In genomic region chr12:87428701-87429277, GRCh38 we compare ENCODE assay signal across 18 cellular contexts.
A peak's percentile ranks its signal among the peaks of the same experiment; 100 is the strongest.
DNase-seq lines count a peak whose midpoint lies in the region; ATAC-seq and TF ChIP-seq lines count a peak whose summit lies in the region.
"Had no signal": no experiment of that assay in that cellular context is flagged by ENCODE, and none has a peak within 500 bp of the region (broad histone marks: within the 10 kb centered on the region; RNA-seq: fewer than 3 reads in every experiment).

No MANE protein-coding gene starts in this region.

- no peak overlapping the region for H3K9ac ChIP-seq in colonic mucosa (ENCODE audit: low read depth in 2 of 2, low read length in 2 of 2)

- no peak overlapping the region for H3K4me3 ChIP-seq in aorta (ENCODE audit: low read length in 2 of 2)
- no peak overlapping the region for H3K4me3 ChIP-seq in esophagus muscularis mucosa
- no peak overlapping the region for H3K4me3 ChIP-seq in colonic mucosa
- H3K4me3 ChIP-seq in H7 (ENCODE audit: insufficient read depth, low read depth, low read length): no peak overlapping the region
- H3K4me3 ChIP-seq: lung had no signal

- H3K36me3 ChIP-seq in aorta (ENCODE audit: control insufficient read depth in 1 of 2, insufficient read depth in 2 of 2, low read length in 1 of 2) (no peaks in the 10 kb centered on the region), esophagus muscularis mucosa (no peaks in the 10 kb centered on the region), colonic mucosa (no peaks in the 10 kb centered on the region), H7 (replicated peaks; ENCODE audit: control insufficient read depth, insufficient read depth, low read length) (no peaks in the 10 kb centered on the region)

- peaks cover 18% of the 10 kb centered on the region for H3K9me3 Mint-ChIP-seq in chondrocyte (ENCODE audit: low read depth)

- peak; percentile 73 for ATAC-seq in aorta (ENCODE audit: low FRiP score)
- ATAC-seq: activated CD8-positive, alpha-beta T cell treated with anti-CD3 and anti-CD28 coated beads for 36 hours; stimulated activated naive CD8-positive, alpha-beta T cell treated with anti-CD3 and anti-CD28 coated beads, Interleukin-15, Interleukin-2, amounts not matched to agents 100 U/mL and 50 U/mL, for 24 hours had no signal

- peak overlapping the region in 1 of 2 donors; percentile 6 for H3K27ac ChIP-seq in aorta (ENCODE audit: low read depth in 1 of 2, low read length in 2 of 2)
- H3K27ac ChIP-seq in esophagus muscularis mucosa (replicated peaks in 1 of 4): no peak overlapping the region
- H3K27ac ChIP-seq in colonic mucosa: no peak overlapping the region

- intact Hi-C loops in aorta (cut with DNase I) (no loop called here), esophagus muscularis mucosa (cut with DNase I) (loop anchor here (5.0 kb wide), 1 partner anchor 419 kb away; no protein-coding TSS in a partner anchor), colonic mucosa (cut with DNase I) (no loop called here)

- H3K4me1 Mint-ChIP-seq in chondrocyte (ENCODE audit: low read depth): peaks cover 35% of the 10 kb centered on the region
- H3K4me1 Mint-ChIP-seq: brain, neural crest cell had no signal

- peak overlapping the region; percentile 52 for H3K27ac Mint-ChIP-seq in chondrocyte (ENCODE audit: unreplicated experiment)
- H3K27ac Mint-ChIP-seq: activated CD8-positive, alpha-beta T cell treated with anti-CD3 and anti-CD28 coated beads for 36 hours; CD4-positive, alpha-beta T cell had no signal

- no peak overlapping the region for H3K4me3 Mint-ChIP-seq in chondrocyte (ENCODE audit: unreplicated experiment)
- H3K4me3 Mint-ChIP-seq: activated CD8-positive, alpha-beta T cell treated with anti-CD3 and anti-CD28 coated beads for 36 hours; brain; CD4-positive, alpha-beta T cell; neural crest cell had no signal

- H3K9me3 ChIP-seq in aorta (ENCODE audit: control insufficient read depth, low read length): peaks cover 2% of the 10 kb centered on the region
- no peaks in the 10 kb centered on the region for H3K9me3 ChIP-seq in esophagus muscularis mucosa
- no peaks in the 10 kb centered on the region for H3K9me3 ChIP-seq in colonic mucosa

- H3K27me3 Mint-ChIP-seq in chondrocyte (ENCODE audit: low read depth): no peaks in the 10 kb centered on the region
- H3K27me3 Mint-ChIP-seq: activated CD8-positive, alpha-beta T cell treated with anti-CD3 and anti-CD28 coated beads for 36 hours; CD4-positive, alpha-beta T cell had no signal

- peaks cover 0 to 2% of the 10 kb centered on the region in 2 donors for H3K4me1 ChIP-seq in aorta (ENCODE audit: control insufficient read depth in 1 of 2, insufficient read depth in 2 of 2, low read length in 2 of 2)
- H3K4me1 ChIP-seq in esophagus muscularis mucosa: no peaks in the 10 kb centered on the region
- H3K4me1 ChIP-seq in colonic mucosa: no peaks in the 10 kb centered on the region

- TF ChIP-seq CTCF in chondrocyte (IDR thresholded peaks at IDR 0.05) (no peak), esophagus muscularis mucosa (IDR thresholded peaks at IDR 0.05) (no peak), colonic mucosa (IDR thresholded peaks at IDR 0.05) (no peak)

- WGBS in aorta, 2 donors: 39 to 79% methylated on average over 1 of the region's 1 CpG
- 77% methylated on average over 1 of the region's 1 CpG for WGBS in esophagus muscularis mucosa

- TF ChIP-seq EP300 in esophagus muscularis mucosa (IDR thresholded peaks at IDR 0.05): no peak

- peaks cover 4% of the 10 kb centered on the region for H3K36me3 Mint-ChIP-seq in chondrocyte (ENCODE audit: low read depth)
- H3K36me3 Mint-ChIP-seq: brain had no signal

- TF ChIP-seq POLR2A in esophagus muscularis mucosa (IDR thresholded peaks at IDR 0.05; ENCODE audit: low read depth): no peak

- DNase-seq in NCI-H446 (lab: John Stamatoyannopoulos, UW) (peak; percentile 64 to 74), chondrocyte (ENCODE audit: low spot score) (no peak), hepatic stellate cell (ENCODE audit: low spot score) (peak; percentile 6), aorta (peak in 1 of 2 donors; percentile 51), esophagus muscularis mucosa (ENCODE audit: extremely low spot score) (no peak), colonic mucosa (no peak), H7 (no peak)
- DNase-seq: activated CD8-positive, alpha-beta T cell treated with anti-CD3 and anti-CD28 coated beads for 36 hours; activated effector memory CD4-positive, alpha-beta T cell treated with Interleukin-2 at 50 U/mL for 16 hours; CD4-positive, alpha-beta T cell; KBM-7; NCI-H1436 treated with DMSO at 0.1 percent for 48 hours; NCI-H69; stimulated activated naive CD8-positive, alpha-beta T cell treated with anti-CD3 and anti-CD28 coated beads, Interleukin-15, Interleukin-2, amounts not matched to agents 100 U/mL and 50 U/mL, for 24 hours; T-helper 9 cell had no signal

- no peaks in the 10 kb centered on the region for H3K27me3 ChIP-seq in aorta (ENCODE audit: control insufficient read depth in 1 of 2, insufficient read depth in 2 of 2, low read length in 1 of 2)
- no peaks in the 10 kb centered on the region for H3K27me3 ChIP-seq in esophagus muscularis mucosa
- no peaks in the 10 kb centered on the region for H3K27me3 ChIP-seq in colonic mucosa
- no peaks in the 10 kb centered on the region for H3K27me3 ChIP-seq in H7 (ENCODE audit: control insufficient read depth, insufficient read depth, low read length)

Comparison
In these comparisons a context has a peak if more than half of its experiments do, and no peak if none do; other contexts are left out.
1. DNase-seq: peak in NCI-H446 (2 of 2) and hepatic stellate cell (single experiment); none in chondrocyte (single experiment), esophagus muscularis mucosa (single experiment), colonic mucosa (single experiment) and H7 (single experiment).